Comparison of ENCODE assay signal across 7 cellular contexts in genomic region chr16:21389857-21390256, GRCh38.
DNase-seq lines count a peak whose midpoint lies in the region; ATAC-seq and TF ChIP-seq lines count a peak whose summit lies in the region.
"Not testable (repeated sequence)": the region's sequence is repeated elsewhere in the genome, so short reads cannot be mapped to it uniquely, and the experiment has no call there.

No MANE protein-coding gene starts in this region.

- not testable (repeated sequence) for H3K4me3 Mint-ChIP-seq in Caco-2 (ENCODE audit: unreplicated experiment); activated CD4-positive, alpha-beta T cell treated with anti-CD3 and anti-CD28 coated beads, Interleukin-2, amount 10 ng/mL, durations not matched to agents 24 days and 14 days; MCF 10A (ENCODE audit: unreplicated experiment); nephron progenitor cell

- not testable (repeated sequence) for TF ChIP-seq CTCF in Caco-2 (IDR thresholded peaks at IDR 0.05; ENCODE audit: insufficient read depth in 1 of 2, low read depth in 1 of 2, low read length in 1 of 2, severe bottlenecking in 1 of 2, unreplicated experiment in 1 of 2); Panc1 (IDR thresholded peaks at IDR 0.05); MCF 10A (IDR thresholded peaks at IDR 0.05; ENCODE audit: unreplicated experiment); nephron progenitor cell (IDR thresholded peaks at IDR 0.05)

- H3K9me3 Mint-ChIP-seq in Caco-2 (ENCODE audit: unreplicated experiment); activated CD4-positive, alpha-beta T cell treated with anti-CD3 and anti-CD28 coated beads, Interleukin-2, amount 10 ng/mL, durations not matched to agents 24 days and 14 days; MCF 10A (ENCODE audit: unreplicated experiment); nephron progenitor cell: not testable (repeated sequence)

- not testable (repeated sequence) for H3K4me1 ChIP-seq in Caco-2; Panc1 (ENCODE audit: control insufficient read depth, insufficient read depth, low read length)

- H3K27ac Mint-ChIP-seq in Caco-2 (ENCODE audit: unreplicated experiment); activated CD4-positive, alpha-beta T cell treated with anti-CD3 and anti-CD28 coated beads, Interleukin-2, amount 10 ng/mL, durations not matched to agents 24 days and 14 days; MCF 10A (ENCODE audit: low read depth, unreplicated experiment); nephron progenitor cell: not testable (repeated sequence)

- POLR2A ChIA-PET in Caco-2 (lab: Charles Lee); Panc1 (lab: Charles Lee); MCF 10A (lab: Yijun Ruan, JAX): not testable (repeated sequence)

- DNase-seq in Caco-2: peak; percentile 21 to 35
- not testable (repeated sequence) for DNase-seq in Panc1 (ENCODE audit: low read depth, low spot score); MCF 10A (ENCODE audit: unreplicated experiment); stimulated activated naive CD8-positive, alpha-beta T cell treated with anti-CD3 and anti-CD28 coated beads, Interleukin-15, Interleukin-2, amounts not matched to agents 100 U/mL and 50 U/mL, for 24 hours
- DNase-seq in activated CD4-positive, alpha-beta T cell treated with anti-CD3 and anti-CD28 coated beads, Interleukin-2, amount 10 ng/mL, durations not matched to agents 24 days and 14 days: peak; percentile 45
- peak in 38 of 42 donors; percentile 5 to 74 (median 42) for DNase-seq in head of caudate nucleus
- DNase-seq in nephron progenitor cell: peak; percentile 12

- H3K4me3 ChIP-seq in Caco-2 (ENCODE audit: low read depth, low read length); Panc1 (ENCODE audit: low read depth in 2 of 2, low read length in 2 of 2): not testable (repeated sequence)

- H3K36me3 Mint-ChIP-seq in Caco-2 (ENCODE audit: insufficient read depth, unreplicated experiment); activated CD4-positive, alpha-beta T cell treated with anti-CD3 and anti-CD28 coated beads, Interleukin-2, amount 10 ng/mL, durations not matched to agents 24 days and 14 days (ENCODE audit: low read depth); MCF 10A (ENCODE audit: insufficient read depth, unreplicated experiment); nephron progenitor cell (ENCODE audit: low read depth): not testable (repeated sequence)

- H3K27me3 Mint-ChIP-seq in Caco-2 (ENCODE audit: insufficient read depth, unreplicated experiment); activated CD4-positive, alpha-beta T cell treated with anti-CD3 and anti-CD28 coated beads, Interleukin-2, amount 10 ng/mL, durations not matched to agents 24 days and 14 days; MCF 10A (ENCODE audit: insufficient read depth, unreplicated experiment); nephron progenitor cell (ENCODE audit: low read depth, poor library complexity): not testable (repeated sequence)

- CTCF ChIA-PET in Caco-2 (lab: Charles Lee); Panc1 (lab: Charles Lee); MCF 10A (lab: Yijun Ruan, JAX): not testable (repeated sequence)

- not testable (repeated sequence) for H3K4me1 Mint-ChIP-seq in Caco-2 (ENCODE audit: low read depth, unreplicated experiment); activated CD4-positive, alpha-beta T cell treated with anti-CD3 and anti-CD28 coated beads, Interleukin-2, amount 10 ng/mL, durations not matched to agents 24 days and 14 days; MCF 10A (ENCODE audit: insufficient read depth, unreplicated experiment); nephron progenitor cell

- intact Hi-C loops in Caco-2 (cut with micrococcal nuclease; ENCODE audit: unreplicated experiment); Panc1 (cut with micrococcal nuclease; ENCODE audit: unreplicated experiment); activated CD4-positive, alpha-beta T cell treated with anti-CD3 and anti-CD28 coated beads, Interleukin-2, amount 10 ng/mL, durations not matched to agents 24 days and 14 days (cut with micrococcal nuclease); MCF 10A (cut with micrococcal nuclease); head of caudate nucleus (cut with DNase I): not testable (repeated sequence)

- H3K36me3 ChIP-seq in Caco-2 (ENCODE audit: control insufficient read depth, insufficient read depth, low read length); Panc1 (ENCODE audit: control insufficient read depth, insufficient read depth, low read length): not testable (repeated sequence)

- H3K27ac ChIP-seq in Panc1 (ENCODE audit: low read length): not testable (repeated sequence)

- peak; percentile 46; the same call in 1 of the 2 replicates for ATAC-seq in Panc1
- ATAC-seq in stimulated activated naive CD8-positive, alpha-beta T cell treated with anti-CD3 and anti-CD28 coated beads, Interleukin-15, Interleukin-2, amounts not matched to agents 100 U/mL and 50 U/mL, for 24 hours: peak; percentile 43

- in situ Hi-C loops in Panc1 (cut with HindIII; ENCODE audit: low pct_unique_long_range_greater_than_20kb, low sequenced_read_pairs): not testable (repeated sequence)

- BruUV-seq in Caco-2 (replicated peaks; lab: Mats Ljungman, UMichigan); Panc1 (replicated peaks; lab: Mats Ljungman, UMichigan): not testable (repeated sequence)
- TSS peak; percentile 51 for BruUV-seq in MCF 10A (replicated peaks; lab: Mats Ljungman, UMichigan)

- not testable (repeated sequence) for H3K27me3 ChIP-seq in Caco-2 (replicated peaks; ENCODE audit: control insufficient read depth, insufficient read depth, low read length); Panc1 (ENCODE audit: control insufficient read depth, insufficient read depth, low read length)

- H3K9me3 ChIP-seq in Caco-2; Panc1 (ENCODE audit: control insufficient read depth, insufficient read depth, low read depth, low read length): not testable (repeated sequence)
